In genomic region chr22:41619979-41620645, GRCh38 we compare ENCODE assay signal across 8 cellular contexts. TPM values are rescaled to one million over a fixed set of nuclear protein-coding genes. Genes with fewer than 3 reads are reported as not detected.
DNase-seq lines count a peak whose midpoint lies in the region; ATAC-seq and TF ChIP-seq lines count a peak whose summit lies in the region.

No MANE protein-coding gene starts in this region.

- TF ChIP-seq CTCF in cardiac fibroblast (IDR thresholded peaks at IDR 0.05; ENCODE audit: low read depth, low read length): no peak

- H3K4me3 ChIP-seq in cardiac fibroblast (replicated peaks in 1 of 2; ENCODE audit: low read depth in 2 of 2, low read length in 2 of 2): peak overlapping the region; percentile 96 to 100

- ATAC-seq in left lobe of liver: peak; percentile 31

- DNase-seq in NCI-H1436 (lab: John Stamatoyannopoulos, UW): peak; percentile 29
- no peak for DNase-seq in NCI-H1436 treated with DMSO at 0.1 percent for 48 hours (lab: John Stamatoyannopoulos, UW)
- peak; percentile 55 for DNase-seq in HK-2 (ENCODE audit: unreplicated experiment)
- DNase-seq in T-helper 22 cell (ENCODE audit: low read depth): peak; percentile 11
- DNase-seq in cardiac fibroblast (ENCODE audit: low read depth in 2 of 2): peak in 1 of 2 donors; percentile 19
- DNase-seq in left lobe of liver (ENCODE audit: low spot score): peak; percentile 62
- DNase-seq in stimulated activated CD4-positive, alpha-beta T cell treated with anti-CD3 and anti-CD28 coated beads, Interleukin-4, amount 100 ng/mL, for 48 hours (ENCODE audit: low read depth in 2 of 2): peak; percentile 42 to 44
- DNase-seq in cortex of kidney (lab: John Stamatoyannopoulos, UW): no peak

RNA-seq across cellular contexts. Expression of gene DESI1, which starts 0.7 kb away (rescaled TPM):
- total RNA-seq in left lobe of liver: 40.5 TPM

RNA-seq across cellular contexts. Expression of gene XRCC6, which starts 1.0 kb away (rescaled TPM):
- total RNA-seq in left lobe of liver: 65.9 TPM

RNA-seq across cellular contexts. Expression of gene PMM1, which starts 30.5 kb away (rescaled TPM):
- total RNA-seq in left lobe of liver: 51.8 TPM

RNA-seq across cellular contexts. Expression of gene CSDC2, which starts 59.3 kb away (rescaled TPM):
- 0.88 TPM for total RNA-seq in left lobe of liver

Comparison
In these comparisons a context has a peak if more than half of its experiments do, and no peak if none do; other contexts are left out.
1. DNase-seq: peak in NCI-H1436 (single experiment), HK-2 (single experiment), T-helper 22 cell (single experiment), left lobe of liver (single experiment) and stimulated activated CD4-positive, alpha-beta T cell treated with anti-CD3 and anti-CD28 coated beads, Interleukin-4, amount 100 ng/mL, for 48 hours (2 of 2); none in NCI-H1436 treated with DMSO at 0.1 percent for 48 hours (single experiment) and cortex of kidney (single experiment).